Comparison of ENCODE assay signal across 20 cellular contexts in genomic region chr17:27776882-27777624, GRCh38. TPM values are rescaled to one million over a fixed set of nuclear protein-coding genes. Genes with fewer than 3 reads are reported as not detected.
DNase-seq lines count a peak whose midpoint lies in the region; ATAC-seq, FAIRE-seq and TF ChIP-seq lines count a peak whose summit lies in the region.
"Had no signal": no experiment of that assay in that cellular context is flagged by ENCODE, and none has a peak within 500 bp of the region (broad histone marks: within the 10 kb centered on the region; RNA-seq: fewer than 3 reads in every experiment).

No MANE protein-coding gene starts in this region.

- H4K20me1 ChIP-seq in H1 (replicated peaks in 1 of 2; ENCODE audit: control insufficient read depth in 1 of 2, insufficient read depth in 2 of 2, low read length in 2 of 2) = no peaks in the 10 kb centered on the region

- H3K79me1 ChIP-seq in H1 (ENCODE audit: low read depth, low read length) = no peaks in the 10 kb centered on the region

- H3K9me3 ChIP-seq in H1 (ENCODE audit: insufficient read depth in 2 of 2, low read depth in 1 of 2, low read length in 1 of 2) (no peaks in the 10 kb centered on the region), mucosa of descending colon (no peaks in the 10 kb centered on the region)

- H3K23ac ChIP-seq in H1 (ENCODE audit: insufficient read length) = no peak overlapping the region

- H2BK20ac ChIP-seq in H1 (ENCODE audit: low read length) = peak overlapping the region; percentile 87; the same call in 1 of the 2 replicates

- intact Hi-C loops in mucosa of descending colon (cut with DNase I, micrococcal nuclease) = no loop called here

- TF ChIP-seq CTCF in H1 (IDR thresholded peaks at IDR 0.05; ENCODE audit: control extremely low read depth in 1 of 3, insufficient read depth in 1 of 3, low read depth in 1 of 3, low read length in 3 of 3) = no peak
- no peak for TF ChIP-seq CTCF in mucosa of descending colon (IDR thresholded peaks at IDR 0.05)

- DNase-seq in ELF-1 (ENCODE audit: low read depth, low spot score) (peak; percentile 20), M059J (ENCODE audit: low read depth) (peak; percentile 62), H1 (ENCODE audit: low read depth in 1 of 2, low spot score in 2 of 2) (no peak), mucosa of descending colon (peak in 1 of 3 donors; percentile 15), NCI-H2196 (lab: John Stamatoyannopoulos, UW; ENCODE audit: unreplicated experiment) (no peak)
- DNase-seq in effector CD4-positive, alpha-beta T cell = no peak
- DNase-seq: Calu3; CD4-positive, alpha-beta memory T cell; GDM1; HCEC 1CT; NCI-H1092; NCI-H146; NCI-H2081; NCI-H510A; SHP77 treated with DMSO at 0.1 percent for 48 hours had no signal

- no peak for TF ChIP-seq EP300 in H1 (IDR thresholded peaks at IDR 0.05; ENCODE audit: borderline replicate concordance in 1 of 2, low read depth in 2 of 2, low read length in 2 of 2)

- H4K5ac ChIP-seq in H1 (ENCODE audit: insufficient read length, low read depth, low read length) = no peak overlapping the region

- POLR2A ChIA-PET in H1 (lab: Charles Lee; ENCODE audit: partially characterized antibody) = no interaction called here

- peaks cover 2 to 6% (median 4%) of the 10 kb centered on the region in 4 experiments; a peak in 6 of 7 replicates for H3K4me1 ChIP-seq in H1 (replicated peaks in 1 of 4; ENCODE audit: control insufficient read depth in 3 of 4, insufficient read depth in 4 of 4, low read length in 3 of 4)
- no peaks in the 10 kb centered on the region for H3K4me1 ChIP-seq in mucosa of descending colon (ENCODE audit: low read depth)

- H2AK5ac ChIP-seq in H1 (ENCODE audit: low read depth, low read length) = peak overlapping the region; percentile 65; the same call in 1 of the 2 replicates

- no peaks in the 10 kb centered on the region for H3K36me3 ChIP-seq in H1 (ENCODE audit: control insufficient read depth in 2 of 4, insufficient read depth in 4 of 4, low read length in 3 of 4)
- no peaks in the 10 kb centered on the region for H3K36me3 ChIP-seq in mucosa of descending colon (ENCODE audit: low read depth)

- H3K79me2 ChIP-seq in H1 (ENCODE audit: control insufficient read depth in 1 of 2, insufficient read depth in 2 of 2, low read length in 2 of 2) = no peaks in the 10 kb centered on the region

- H3K14ac ChIP-seq in H1 (ENCODE audit: insufficient read length) = no peak overlapping the region

- H3K23me2 ChIP-seq in H1 (ENCODE audit: low read depth, low read length) = no peaks in the 10 kb centered on the region

- no peak for FAIRE-seq in H1 (lab: Jason Lieb, UNC)
- FAIRE-seq: GM12878, K562, RCC 7860 had no signal

- H3K56ac ChIP-seq in H1 (replicated peaks; ENCODE audit: insufficient read length, low read depth, low read length) = no peak overlapping the region

- peak overlapping the region; percentile 40 for H4K8ac ChIP-seq in H1 (ENCODE audit: extremely low read depth, insufficient read depth, low read length)

- peak overlapping the region; percentile 63; the same call in 1 of the 2 replicates for H2BK12ac ChIP-seq in H1 (ENCODE audit: low read depth, low read length)

- H2BK15ac ChIP-seq in H1 (ENCODE audit: low read length) = 0 out of 2 replicates have a peak overlapping the region, but pooled peaks have one; percentile 31

- peak overlapping the region; percentile 26; the same call in 1 of the 2 replicates for H2AFZ ChIP-seq in H1 (ENCODE audit: low read length)

- CTCF ChIA-PET in H1 (lab: Charles Lee; ENCODE audit: partially characterized antibody) = interaction anchor here (1.1 to 2.7 kb wide), 9 partner anchors 10 to 122 kb away, joined by 3 to 16 read pairs (median 6); no protein-coding TSS in a partner anchor

- ATAC-seq in mucosa of descending colon = peak; percentile 9
- ATAC-seq in HG03521 (IDR thresholded peaks at IDR 0.05; ENCODE audit: unreplicated experiment) = no peak
- ATAC-seq: GM12878, K562 had no signal

- 83% methylated on average over 9 of the region's 11 CpGs; no CpG with 5 or more reads in 1 of the 2 experiments for WGBS in H1 (ENCODE audit: extremely low coverage in 1 of 2, insufficient coverage in 1 of 2, insufficient read length in 1 of 2, insufficient replicate concordance in 2 of 2, low coverage in 1 of 2, low lambda C conversion rate in 2 of 2, missing lambda C conversion rate in 1 of 2), 2 experiments

- H3K9ac ChIP-seq in H1 (replicated peaks in 1 of 4; ENCODE audit: extremely low read depth in 1 of 4, low read depth in 3 of 4, low read length in 3 of 4) = no peak overlapping the region

- H3K18ac ChIP-seq in H1 (ENCODE audit: extremely low read depth, low read length) = peak overlapping the region; percentile 60; the same call in 1 of the 2 replicates

- no peak for TF ChIP-seq POLR2A in H1 (IDR thresholded peaks at IDR 0.05; ENCODE audit: control extremely low read depth in 1 of 2, low read depth in 2 of 2, low read length in 2 of 2)

- no peak for TF ChIP-seq RAD21 in H1 (IDR thresholded peaks at IDR 0.05 in 1 of 2, conservative IDR thresholded peaks at IDR 0.05 in 1 of 2; ENCODE audit: low read depth in 2 of 2, low read length in 2 of 2)

- no peak overlapping the region for H3K27ac ChIP-seq in H1 (ENCODE audit: low read depth, low read length)

- H4K91ac ChIP-seq in H1 (replicated peaks; ENCODE audit: insufficient read length, low read length) = peak overlapping the region; percentile 73

- H3K4me2 ChIP-seq in H1 (ENCODE audit: insufficient read depth in 1 of 2, low read depth in 2 of 2, low read length in 2 of 2) = no peak overlapping the region

- H3K27me3 ChIP-seq in H1 (replicated peaks in 1 of 4; ENCODE audit: control insufficient read depth in 3 of 4, extremely low read depth in 1 of 4, insufficient read depth in 3 of 4, low read length in 3 of 4) = no peaks in the 10 kb centered on the region

- H3K4me3 ChIP-seq in H1 (ENCODE audit: extremely low read depth in 1 of 4, insufficient read depth in 2 of 4, low read depth in 3 of 4, low read length in 4 of 4) (no peak overlapping the region), mucosa of descending colon (no peak overlapping the region)
- H3K4me3 ChIP-seq: GM12878, K562 had no signal

- peak overlapping the region; percentile 80; the same call in 1 of the 2 replicates for H2BK5ac ChIP-seq in H1 (ENCODE audit: low read depth, low read length)

- no peak overlapping the region for H3K4ac ChIP-seq in H1 (replicated peaks; ENCODE audit: insufficient read length, low read depth, low read length)

- H2BK120ac ChIP-seq in H1 (replicated peaks; ENCODE audit: low read depth, low read length) = no peak overlapping the region

TF ChIP-seq in H1, 55 proteins besides CTCF, POLR2A, EP300 and RAD21:
- TF ChIP-seq CEBPB (IDR thresholded peaks at IDR 0.05; ENCODE audit: low read depth, low read length) (no peak), E2F6 (IDR thresholded peaks at IDR 0.05) (no peak)

RNA-seq across cellular contexts. Expression of gene NOS2, which starts 23.3 kb away (rescaled TPM):
- not detected in 2 replicates for total RNA-seq in M059J (2014; rRNA removed; shearing (Covaris generic))
- 1.8 and 1.9 TPM in 2 replicates for total RNA-seq in H1 (2021; fragmentation: NEBNext Ultra II Directional; extraction: Animal tissue kit (Norgen Biotek cat#: 25700))
- 1.0 and 1.6 TPM in 2 replicates for polyA plus RNA-seq in H1 (2011; rRNA removed)
- 0.83 TPM for polyA plus RNA-seq in H1 (2011; cell fraction: cytosol; rRNA removed)
- polyA plus RNA-seq in H1 (2011; cell fraction: nucleus; rRNA removed) = 1.8 TPM
- 0.77 to 1.4 TPM (median 1.2 TPM) in 4 replicates for polyA plus RNA-seq in H1 (2012, experiment 1 of 2)
- polyA plus RNA-seq in H1 (2012, experiment 2 of 2) = 0.79 TPM
- 0.89 TPM for polyA plus RNA-seq in H1 (2013, experiment 1 of 2)
- polyA plus RNA-seq in H1 (2013, experiment 2 of 2) = 0.81 TPM
- polyA minus RNA-seq in H1 (2011; rRNA and poly(A)+ RNA removed) = 1.1 TPM in 2 replicates
- polyA minus RNA-seq in H1 (2011; cell fraction: cytosol; rRNA and poly(A)+ RNA removed) = 0.37 TPM
- 1.00 TPM for polyA minus RNA-seq in H1 (2011; cell fraction: nucleus; rRNA and poly(A)+ RNA removed)
- 10 to 100 TPM; 10.5 to 67.1 (median 11.0) TPM for total RNA-seq in mucosa of descending colon
- total RNA-seq: Calu3, K562 had no signal
- polyA plus RNA-seq: AG04450, K562 had no signal

Comparison
In these comparisons a context has a peak if more than half of its experiments do, and no peak if none do; other contexts are left out.
1. DNase-seq: peak in ELF-1 (single experiment) and M059J (single experiment); none in H1 (0 of 2), NCI-H2196 (single experiment) and effector CD4-positive, alpha-beta T cell (single experiment).